In genomic region chr3:49104427-49105291, GRCh38 we compare ENCODE assay signal across 8 cellular contexts. TPM values are rescaled to one million over a fixed set of nuclear protein-coding genes. Genes with fewer than 3 reads are reported as not detected.
DNase-seq lines count a peak whose midpoint lies in the region; ATAC-seq, FAIRE-seq and TF ChIP-seq lines count a peak whose summit lies in the region.

TSS of gene QARS1 (minus strand) at chr3:49104757. CDS start at chr3:49104733, 24 bp downstream.

- WGBS in prostate gland, result under 1% methylated on average over 47 of the region's 50 CpGs

- intact Hi-C loops in left ventricle myocardium inferior (cut with micrococcal nuclease), result no loop called here
- intact Hi-C loops in prostate gland (cut with DNase I), result loop anchor here (2.0 kb wide), 1 partner anchor 16 kb away; the partner anchor contains the start of gene USP19

- H3K27ac ChIP-seq in left ventricle myocardium inferior (replicated peaks), result peak within 1 kb of the TSS; percentile 96
- H3K27ac ChIP-seq in prostate gland, result peak within 1 kb of the TSS; percentile 81 to 82

- DNase-seq in GM12892 (ENCODE audit: insufficient read length) (peak; percentile 97), NCI-H1694 treated with DMSO at 0.1 percent for 48 hours (lab: John Stamatoyannopoulos, UW) (peak; percentile 41), T-helper 2 cell (peak; percentile 71 to 93 (median 80)), amygdala (lab: John Stamatoyannopoulos, UW) (peak; percentile 42 to 97 (median 90)), left ventricle myocardium inferior (peak; percentile 97), prostate gland (ENCODE audit: low spot score) (peak; percentile 95), ureter (ENCODE audit: low spot score) (peak; percentile 97)

- H3K36me3 ChIP-seq in left ventricle myocardium inferior, result peaks cover 69% of the 10 kb centered on the region
- peaks cover 9 to 27% of the 10 kb centered on the region in 2 donors for H3K36me3 ChIP-seq in prostate gland

- peaks cover 31% of the 10 kb centered on the region for H3K4me1 ChIP-seq in left ventricle myocardium inferior
- H3K4me1 ChIP-seq in prostate gland (replicated peaks), result peaks cover 11% of the 10 kb centered on the region

- TF ChIP-seq POLR2A in GM12892 (IDR thresholded peaks at IDR 0.05; ENCODE audit: low read depth, low read length) (peak; percentile 87), prostate gland (IDR thresholded peaks at IDR 0.05) (no peak)

- TF ChIP-seq CTCF in left ventricle myocardium inferior (IDR thresholded peaks at IDR 0.05; ENCODE audit: borderline replicate concordance) (no peak), prostate gland (IDR thresholded peaks at IDR 0.05) (peak in 1 of 4 experiments; percentile 8)

- peak; percentile 97 for FAIRE-seq in GM12892 (lab: Jason Lieb, UNC)

- H3K27me3 ChIP-seq in left ventricle myocardium inferior (ENCODE audit: low read depth) (no peaks in the 10 kb centered on the region), prostate gland (replicated peaks; ENCODE audit: insufficient read depth) (no peaks in the 10 kb centered on the region)

- H3K9me3 ChIP-seq in left ventricle myocardium inferior (replicated peaks), result no peaks in the 10 kb centered on the region
- H3K9me3 ChIP-seq in prostate gland, result no peaks in the 10 kb centered on the region

- H3K4me3 ChIP-seq in left ventricle myocardium inferior (peak within 1 kb of the TSS; percentile 89), prostate gland (peak within 1 kb of the TSS; percentile 95 to 97)

- ATAC-seq in HG02852 (IDR thresholded peaks at IDR 0.05; ENCODE audit: unreplicated experiment), result peak; percentile 88

RNA-seq across cellular contexts. Expression of gene QARS1, which starts in this region (rescaled TPM):
- polyA plus RNA-seq in GM12892 (2012; ENCODE audit: missing spikeins), result 246 TPM
- total RNA-seq in left ventricle myocardium inferior (203 TPM), prostate gland (100 to 1,000 TPM; 254 to 315 TPM), ureter (355 TPM)

Comparison
In these comparisons a context has a peak if more than half of its experiments do, and no peak if none do; other contexts are left out.
1. Peak in every context shown above with its lines: DNase-seq, ATAC-seq, H3K4me3 ChIP-seq and H3K27ac ChIP-seq.
2. DNase-seq: peak in every context shown above with its lines; median percentile 97 in GM12892; 97 in left ventricle myocardium inferior; 97 in ureter; 95 in prostate gland; 90 in amygdala; 80 in T-helper 2 cell; 41 in NCI-H1694 treated with DMSO at 0.1 percent for 48 hours.